In genomic region chr1:183635112-183635605, GRCh38 we compare ENCODE assay signal across 9 cellular contexts. TPM values are rescaled to one million over a fixed set of nuclear protein-coding genes. Genes with fewer than 3 reads are reported as not detected.
DNase-seq lines count a peak whose midpoint lies in the region; ATAC-seq lines count a peak whose summit lies in the region.
"Had no signal": no experiment of that assay in that cellular context is flagged by ENCODE, and none has a peak within 500 bp of the region (broad histone marks: within the 10 kb centered on the region; RNA-seq: fewer than 3 reads in every experiment).

No MANE protein-coding gene starts in this region.

- H3K27me3 ChIP-seq in esophagus (ENCODE audit: control insufficient read depth in 1 of 2, insufficient read depth in 2 of 2, low read length in 2 of 2), result no peaks in the 10 kb centered on the region

- H3K4me1 Mint-ChIP-seq in IgD-negative memory B cell (peaks cover 37 to 45% (median 38%) of the 10 kb centered on the region in 3 donors), naive B cell (peaks cover 36 to 46% (median 37%) of the 10 kb centered on the region in 3 donors)

- DNase-seq in ACHN (peak; percentile 39), activated T-cell treated with anti-CD3 and anti-CD28 coated beads for 48 hours (ENCODE audit: low read depth) (peak; percentile 12), naive B cell (no peak), ureter (ENCODE audit: low spot score) (peak; percentile 71), NCI-H2196 (lab: John Stamatoyannopoulos, UW; ENCODE audit: unreplicated experiment) (no peak)

- H3K36me3 Mint-ChIP-seq in IgD-negative memory B cell, result peaks cover 2% of the 10 kb centered on the region
- peaks cover 6 to 17% of the 10 kb centered on the region in 2 donors for H3K36me3 Mint-ChIP-seq in naive B cell

- WGBS in esophagus, 2 donors, result 1% methylated on average over 41 to 42 of the region's 42 CpGs

- H3K9me3 Mint-ChIP-seq in IgD-negative memory B cell (no peaks in the 10 kb centered on the region), naive B cell (no peaks in the 10 kb centered on the region)

- H3K36me3 ChIP-seq in esophagus (ENCODE audit: control insufficient read depth in 2 of 2, insufficient read depth in 2 of 2, low read length in 1 of 2), result no peaks in the 10 kb centered on the region

- no peaks in the 10 kb centered on the region for H3K9me3 ChIP-seq in esophagus (ENCODE audit: control insufficient read depth in 2 of 2, insufficient read depth in 1 of 2, low read depth in 1 of 2, low read length in 1 of 2)

- H3K4me3 Mint-ChIP-seq in IgD-negative memory B cell (peak overlapping the region; percentile 98 to 100 (median 99)), naive B cell (peak overlapping the region; percentile 95 to 100 (median 100))

- H3K27ac Mint-ChIP-seq in IgD-negative memory B cell, result peak overlapping the region; percentile 94 to 97 (median 94)
- H3K27ac Mint-ChIP-seq in naive B cell, result peak overlapping the region; percentile 97 to 99 (median 98)

- in situ Hi-C loops in ACHN (cut with HindIII; ENCODE audit: low pct_ligation_motif_present, low pct_unique_long_range_greater_than_20kb, low sequenced_read_pairs), result no loop called here

- peaks cover 2% of the 10 kb centered on the region for H3K27me3 Mint-ChIP-seq in IgD-negative memory B cell
- peaks cover 0 to 6% (median 0%) of the 10 kb centered on the region in 3 donors for H3K27me3 Mint-ChIP-seq in naive B cell

- peak overlapping the region; percentile 74 to 87 for H3K4me3 ChIP-seq in esophagus (ENCODE audit: low read depth in 1 of 2, low read length in 2 of 2)

- peak overlapping the region; percentile 96 to 98 for H3K27ac ChIP-seq in esophagus (ENCODE audit: low read depth in 2 of 2, low read length in 1 of 2)

- H3K4me1 ChIP-seq in esophagus (ENCODE audit: control insufficient read depth in 2 of 2, insufficient read depth in 2 of 2, low read length in 1 of 2), result peaks cover 0 to 3% of the 10 kb centered on the region in 2 donors

- ATAC-seq in GM19395 (IDR thresholded peaks at IDR 0.05; ENCODE audit: unreplicated experiment), result peak; percentile 2
- peak; percentile 4 to 5 for ATAC-seq in naive B cell (ENCODE audit: low read depth in 2 of 2)

RNA-seq across cellular contexts. Expression of gene ARPC5, which starts 0.4 kb away (rescaled TPM):
- polyA plus RNA-seq in IgD-negative memory B cell (366 TPM), esophagus (10 to 100 TPM; 77.7 to 90.3 TPM), naive B cell (ENCODE audit: low read depth in 6 of 6) (100 to 1,000 TPM; 286 to 573 (median 376) TPM)
- 77.7 TPM for total RNA-seq in ureter

RNA-seq across cellular contexts. Expression of gene APOBEC4, which starts 18.0 kb away (rescaled TPM):
- polyA plus RNA-seq in IgD-negative memory B cell (not detected), esophagus (not detected), naive B cell (ENCODE audit: low read depth in 6 of 6) (not detected)
- total RNA-seq in ureter, result not detected
- total RNA-seq: renal cortical epithelial cell had no signal

RNA-seq across cellular contexts. Expression of gene NCF2, which starts 44.9 kb away (rescaled TPM):
- polyA plus RNA-seq in IgD-negative memory B cell, result 18.1 TPM
- 1 to 10 TPM; 3.4 to 3.9 TPM for polyA plus RNA-seq in esophagus
- 10 to 100 TPM in 1 of 6 donors, 1 to 10 TPM in 4, not detected in 1; 5.6 to 11.0 (median 6.3) TPM for polyA plus RNA-seq in naive B cell (ENCODE audit: low read depth in 6 of 6)
- 3.8 TPM for total RNA-seq in ureter

Comparison
In these comparisons a context has a peak if more than half of its experiments do, and no peak if none do; other contexts are left out.
1. DNase-seq: peak in ACHN (single experiment), activated T-cell treated with anti-CD3 and anti-CD28 coated beads for 48 hours (single experiment) and ureter (single experiment); none in naive B cell (single experiment) and NCI-H2196 (single experiment).